ENCODE assay signal across 12 cellular contexts in genomic region chr3:78741066-78741645, GRCh38.
DNase-seq lines count a peak whose midpoint lies in the region; FAIRE-seq and TF ChIP-seq lines count a peak whose summit lies in the region.
"Had no signal": no experiment of that assay in that cellular context is flagged by ENCODE, and none has a peak within 500 bp of the region (broad histone marks: within the 10 kb centered on the region; RNA-seq: fewer than 3 reads in every experiment).

No MANE protein-coding gene starts in this region.

- H3K36me3 ChIP-seq in kidney (ENCODE audit: control insufficient read depth in 1 of 2, insufficient read depth in 2 of 2, low read length in 2 of 2): no peaks in the 10 kb centered on the region
- H3K36me3 ChIP-seq: gastrocnemius medialis had no signal

- no peaks in the 10 kb centered on the region for H3K9me3 ChIP-seq in kidney (ENCODE audit: control insufficient read depth in 1 of 2, low read length in 2 of 2)
- H3K9me3 ChIP-seq: gastrocnemius medialis, mucosa of descending colon had no signal

- DNase-seq in AG09309 (ENCODE audit: low read depth): no peak
- DNase-seq in GM13977 (ENCODE audit: low spot score): no peak
- no peak for DNase-seq in kidney
- DNase-seq in activated T-cell treated with anti-CD3 and anti-CD28 coated beads, Interleukin-2, amount 50 U/mL, for 48 hours: no peak
- DNase-seq in occipital lobe (lab: John Stamatoyannopoulos, UW): no peak
- DNase-seq in NCI-H226: no peak
- no peak for DNase-seq in 8988T
- DNase-seq: gastrocnemius medialis, NCI-H1105 had no signal

- in situ Hi-C loops in GM13977 (cut with MboI; ENCODE audit: low pct_unique_long_range_greater_than_20kb, low sequenced_read_pairs, unreplicated experiment): no loop called here

- H3K9ac ChIP-seq in kidney (ENCODE audit: low read length in 2 of 2): no peak overlapping the region

- peak; percentile 32 for FAIRE-seq in kidney (lab: Jason Lieb, UNC)

- H3K4me3 ChIP-seq in AG09309 (ENCODE audit: control insufficient read depth, low read depth, low read length): no peak overlapping the region
- no peak overlapping the region for H3K4me3 ChIP-seq in kidney (ENCODE audit: low read length in 2 of 2)
- H3K4me3 ChIP-seq: gastrocnemius medialis, mucosa of descending colon had no signal

- intact Hi-C loops in kidney (cut with DNase I): no loop called here

- TF ChIP-seq CTCF in AG09309 (IDR thresholded peaks at IDR 0.05; ENCODE audit: control insufficient read depth, insufficient read depth, low read depth, low read length, missing control alignments): peak; percentile 32
- peak; percentile 21 for TF ChIP-seq CTCF in GM13977 (IDR thresholded peaks at IDR 0.05; ENCODE audit: extremely low read depth, insufficient read depth, missing control alignments)
- TF ChIP-seq CTCF in VCaP (conservative IDR thresholded peaks at IDR 0.05): peak; percentile 66
- no peak for TF ChIP-seq CTCF in kidney (IDR thresholded peaks at IDR 0.05; ENCODE audit: borderline replicate concordance, extremely low read depth, insufficient read depth)

- no peaks in the 10 kb centered on the region for H3K4me1 ChIP-seq in kidney (ENCODE audit: control insufficient read depth in 1 of 2, insufficient read depth in 1 of 2, low read depth in 1 of 2, low read length in 2 of 2)

- H3K27ac ChIP-seq in VCaP (no peak overlapping the region), kidney (ENCODE audit: low read depth in 2 of 2, low read length in 2 of 2) (no peak overlapping the region)
- H3K27ac ChIP-seq: gastrocnemius medialis, RWPE1 had no signal
